8 cellular contexts compared by ENCODE assay signal in the genomic region with DNA sequence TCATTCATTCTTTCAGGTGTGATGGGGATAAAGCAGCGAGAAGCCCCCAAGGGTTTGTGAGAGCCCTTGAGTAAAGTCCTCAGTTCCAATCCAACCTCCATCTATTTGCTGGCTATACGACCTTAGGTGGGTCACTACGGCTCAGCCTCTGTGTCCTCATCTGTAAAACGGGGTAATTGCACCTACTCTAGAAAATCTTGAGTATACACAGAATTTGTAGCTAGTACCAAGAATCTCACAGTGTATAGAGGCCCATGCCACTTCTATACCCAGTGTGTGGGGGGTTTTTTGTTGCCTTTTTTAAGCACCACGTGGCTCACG. TPM values are rescaled to one million over a fixed set of nuclear protein-coding genes. Genes with fewer than 3 reads are reported as not detected.
DNase-seq lines count a peak whose midpoint lies in the region; ATAC-seq, FAIRE-seq and TF ChIP-seq lines count a peak whose summit lies in the region.

No MANE protein-coding gene starts in this region.

- peaks cover 32% of the 10 kb centered on the region for H3K79me2 ChIP-seq in HepG2 (ENCODE audit: insufficient read depth, low read length)

- no peaks in the 10 kb centered on the region for H3K9me3 ChIP-seq in HepG2 (ENCODE audit: low read length)

- H3K36me3 ChIP-seq in HepG2 (replicated peaks in 1 of 2; ENCODE audit: control insufficient read depth in 1 of 2, insufficient read depth in 2 of 2, low read length in 2 of 2) = no peaks in the 10 kb centered on the region

- CTCF ChIA-PET in activated CD8-positive, alpha-beta T cell treated with anti-CD3 and anti-CD28 coated beads, Interleukin-2, amount 10 ng/mL, durations not matched to agents 7 days and 5 days (lab: Charles Lee) = interaction anchor here (0.8 to 4.3 kb wide), 4 partner anchors 25 to 55 kb away, joined by 3 to 33 read pairs (median 4); a partner anchor contains a TSS
- CTCF ChIA-PET in HepG2 (lab: Yijun Ruan, JAX; ENCODE audit: low intra/inter-chr PET ratio, low total read pairs) = no interaction called here

- no peak for FAIRE-seq in HepG2 (lab: Jason Lieb, UNC)

- in situ Hi-C loops in HepG2 (cut with HindIII; ENCODE audit: extremely low pct_ligation_motif_present, low pct_unique_long_range_greater_than_20kb) = no loop called here

- H3K9ac ChIP-seq in HepG2 (ENCODE audit: insufficient read depth, low read depth, low read length) = peak overlapping the region; percentile 77

- H4K20me1 ChIP-seq in HepG2 (ENCODE audit: insufficient read depth, low read length) = no peaks in the 10 kb centered on the region

- no peak overlapping the region for H3K27ac ChIP-seq in HepG2 (ENCODE audit: extremely low read length, insufficient read depth, low read length)

- no peak for DNase-seq in activated naive CD4-positive, alpha-beta T cell treated with anti-CD3 and anti-CD28 coated beads, Interleukin-2, amount 50 U/mL, for 16 hours
- DNase-seq in activated CD8-positive, alpha-beta T cell treated with anti-CD3 and anti-CD28 coated beads, Interleukin-2, amount 10 ng/mL, durations not matched to agents 7 days and 5 days = no peak
- DNase-seq in HepG2 (ENCODE audit: low spot score) = no peak
- no peak for DNase-seq in type B pancreatic cell (ENCODE audit: extremely low spot score, unreplicated experiment)
- no peak for DNase-seq in NCI-H2029 (lab: John Stamatoyannopoulos, UW)
- no peak for DNase-seq in NCI-H1436 treated with DMSO at 0.1 percent for 48 hours (lab: John Stamatoyannopoulos, UW)
- DNase-seq in stimulated activated CD4-positive, alpha-beta T cell treated with anti-CD3 and anti-CD28 coated beads, Interleukin-4, amount 100 ng/mL, for 1 hour = no peak

- H3K4me3 Mint-ChIP-seq in activated naive CD4-positive, alpha-beta T cell treated with anti-CD3 and anti-CD28 coated beads, Interleukin-2, amount 50 U/mL, for 24 hours = peak overlapping the region; percentile 98
- H3K4me3 Mint-ChIP-seq in activated CD8-positive, alpha-beta T cell treated with anti-CD3 and anti-CD28 coated beads, Interleukin-2, amount 10 ng/mL, durations not matched to agents 7 days and 5 days = peak overlapping the region; percentile 89
- peak overlapping the region; percentile 95 for H3K4me3 Mint-ChIP-seq in type B pancreatic cell

- H3K4me2 ChIP-seq in HepG2 (ENCODE audit: low read depth, low read length) = peak overlapping the region; percentile 99

- peaks cover 34% of the 10 kb centered on the region for H3K4me1 Mint-ChIP-seq in activated naive CD4-positive, alpha-beta T cell treated with anti-CD3 and anti-CD28 coated beads, Interleukin-2, amount 50 U/mL, for 24 hours
- H3K4me1 Mint-ChIP-seq in activated CD8-positive, alpha-beta T cell treated with anti-CD3 and anti-CD28 coated beads, Interleukin-2, amount 10 ng/mL, durations not matched to agents 7 days and 5 days (ENCODE audit: low read depth) = peaks cover 45% of the 10 kb centered on the region
- H3K4me1 Mint-ChIP-seq in type B pancreatic cell (ENCODE audit: unreplicated experiment) = peaks cover 6% of the 10 kb centered on the region

- TF ChIP-seq EP300 in HepG2 (IDR thresholded peaks at IDR 0.05; ENCODE audit: low read depth in 2 of 2, low read length in 2 of 2) (no peak), HepG2 (CRISPR knock-in tag; IDR thresholded peaks at IDR 0.05; ENCODE audit: borderline replicate concordance) (no peak)

- no peaks in the 10 kb centered on the region for H3K27me3 Mint-ChIP-seq in activated naive CD4-positive, alpha-beta T cell treated with anti-CD3 and anti-CD28 coated beads, Interleukin-2, amount 50 U/mL, for 24 hours
- H3K27me3 Mint-ChIP-seq in activated CD8-positive, alpha-beta T cell treated with anti-CD3 and anti-CD28 coated beads, Interleukin-2, amount 10 ng/mL, durations not matched to agents 7 days and 5 days (ENCODE audit: low read depth) = no peaks in the 10 kb centered on the region
- no peaks in the 10 kb centered on the region for H3K27me3 Mint-ChIP-seq in type B pancreatic cell

- TF ChIP-seq CTCF in HepG2 (CRISPR knock-in tag; IDR thresholded peaks at IDR 0.05) (no peak), type B pancreatic cell (conservative IDR thresholded peaks at IDR 0.05) (no peak)

- 21% methylated on average over 6 of the region's 6 CpGs for WGBS in HepG2 (ENCODE audit: low lambda C conversion rate)

- no peak for TF ChIP-seq POLR2A in HepG2 (IDR thresholded peaks at IDR 0.05; ENCODE audit: insufficient read depth in 1 of 2, low read depth in 2 of 2, low read length in 2 of 2)

- H3K4me3 ChIP-seq in HepG2 (replicated peaks in 1 of 3; ENCODE audit: insufficient read depth in 1 of 3, low read depth in 2 of 3, low read length in 3 of 3) = peak overlapping the region; percentile 74 to 81 (median 80)

- BruUV-seq in HepG2 (replicated peaks; lab: Mats Ljungman, UMichigan) = no TSS peak

- H3K36me3 Mint-ChIP-seq in activated naive CD4-positive, alpha-beta T cell treated with anti-CD3 and anti-CD28 coated beads, Interleukin-2, amount 50 U/mL, for 24 hours = peaks cover 7% of the 10 kb centered on the region
- peaks cover 30% of the 10 kb centered on the region for H3K36me3 Mint-ChIP-seq in activated CD8-positive, alpha-beta T cell treated with anti-CD3 and anti-CD28 coated beads, Interleukin-2, amount 10 ng/mL, durations not matched to agents 7 days and 5 days (ENCODE audit: low read depth)
- no peaks in the 10 kb centered on the region for H3K36me3 Mint-ChIP-seq in type B pancreatic cell

- peak overlapping the region; percentile 90 for H3K27ac Mint-ChIP-seq in activated naive CD4-positive, alpha-beta T cell treated with anti-CD3 and anti-CD28 coated beads, Interleukin-2, amount 50 U/mL, for 24 hours
- peak overlapping the region; percentile 97 for H3K27ac Mint-ChIP-seq in activated CD8-positive, alpha-beta T cell treated with anti-CD3 and anti-CD28 coated beads, Interleukin-2, amount 10 ng/mL, durations not matched to agents 7 days and 5 days
- peak overlapping the region; percentile 58 for H3K27ac Mint-ChIP-seq in type B pancreatic cell

- H2AFZ ChIP-seq in HepG2 (ENCODE audit: low read length) = no peak overlapping the region

- intact Hi-C loops in HepG2 (cut with micrococcal nuclease; ENCODE audit: unreplicated experiment) = loop anchor here (2.0 kb wide), 1 partner anchor 56 kb away; no protein-coding TSS in a partner anchor

- H3K27me3 ChIP-seq in HepG2 (ENCODE audit: control insufficient read depth in 1 of 2, insufficient read depth in 2 of 2, low read length in 2 of 2) = no peaks in the 10 kb centered on the region; a peak in 1 of 5 replicates

- POLR2A ChIA-PET in activated CD8-positive, alpha-beta T cell treated with anti-CD3 and anti-CD28 coated beads, Interleukin-2, amount 10 ng/mL, durations not matched to agents 7 days and 5 days (lab: Charles Lee) = interaction anchor here (1.0 to 2.7 kb wide), 9 partner anchors 12 to 226 kb away, joined by 3 to 10 read pairs (median 6); a partner anchor contains a TSS
- POLR2A ChIA-PET in HepG2 (lab: Yijun Ruan, JAX) = interaction anchor here (1.3 to 1.8 kb wide), 3 partner anchors 11 to 185 kb away, joined by 4 to 11 read pairs (median 6); a partner anchor contains a TSS

- H3K9me3 Mint-ChIP-seq in activated naive CD4-positive, alpha-beta T cell treated with anti-CD3 and anti-CD28 coated beads, Interleukin-2, amount 50 U/mL, for 24 hours = no peaks in the 10 kb centered on the region
- H3K9me3 Mint-ChIP-seq in activated CD8-positive, alpha-beta T cell treated with anti-CD3 and anti-CD28 coated beads, Interleukin-2, amount 10 ng/mL, durations not matched to agents 7 days and 5 days (ENCODE audit: insufficient read depth) = no peaks in the 10 kb centered on the region
- no peaks in the 10 kb centered on the region for H3K9me3 Mint-ChIP-seq in type B pancreatic cell

- no peak for TF ChIP-seq RAD21 in HepG2 (CRISPR knock-in tag; IDR thresholded peaks at IDR 0.05)

- no peak for ATAC-seq in activated CD8-positive, alpha-beta T cell treated with anti-CD3 and anti-CD28 coated beads, Interleukin-2, amount 10 ng/mL, durations not matched to agents 7 days and 5 days
- ATAC-seq in HepG2 = peak; percentile 23

- H3K4me1 ChIP-seq in HepG2 (ENCODE audit: insufficient read depth, low read length) = peaks cover 53% of the 10 kb centered on the region

RNA-seq across cellular contexts. Expression of a gene that starts 0.4 kb away (rescaled TPM):
- total RNA-seq in activated CD8-positive, alpha-beta T cell treated with anti-CD3 and anti-CD28 coated beads, Interleukin-2, amount 10 ng/mL, durations not matched to agents 7 days and 5 days = 100 to 1,000 TPM; 408 to 412 TPM
- 71.3 and 91.1 TPM in 2 replicates for total RNA-seq in HepG2 (2016; rRNA removed; fragmentation: Illumina TruSeq; extraction: Trizol)
- total RNA-seq in HepG2 (2016; cell fraction: cytosol; rRNA removed; fragmentation: Illumina TruSeq; extraction: Trizol; ENCODE audit: low read depth) = 19.2 and 22.3 TPM in 2 replicates
- 56.4 and 79.8 TPM in 2 replicates for total RNA-seq in HepG2 (2016; cell fraction: insoluble cytoplasmic fraction; rRNA removed; fragmentation: Illumina TruSeq; extraction: Trizol)
- total RNA-seq in HepG2 (2016; cell fraction: membrane; rRNA removed; fragmentation: Illumina TruSeq; extraction: Trizol) = 22.8 and 25.9 TPM in 2 replicates
- total RNA-seq in HepG2 (2016; cell fraction: nucleus; rRNA removed; fragmentation: Illumina TruSeq; extraction: Trizol) = 75.7 and 86.8 TPM in 2 replicates
- polyA plus RNA-seq in HepG2 (2011; rRNA removed) = 24.5 and 31.2 TPM in 2 replicates
- 8.4 and 10.3 TPM in 2 replicates for polyA plus RNA-seq in HepG2 (2011; cell fraction: cytosol; rRNA removed)
- polyA plus RNA-seq in HepG2 (2011; cell fraction: nucleus; rRNA removed) = 93.5 and 117 TPM in 2 replicates
- polyA plus RNA-seq in HepG2 (2012) = 44.7 and 63.7 TPM in 2 replicates
- polyA plus RNA-seq in HepG2 (2016; cell fraction: cytosol; fragmentation: Illumina TruSeq; extraction: Trizol; ENCODE audit: low read depth) = 4.3 and 4.9 TPM in 2 replicates
- 51.8 and 69.6 TPM in 2 replicates for polyA plus RNA-seq in HepG2 (2016; cell fraction: insoluble cytoplasmic fraction; fragmentation: Illumina TruSeq; extraction: Trizol; ENCODE audit: low read depth)
- 11.8 and 13.3 TPM in 2 replicates for polyA plus RNA-seq in HepG2 (2016; cell fraction: membrane; fragmentation: Illumina TruSeq; extraction: Trizol; ENCODE audit: low read depth)
- polyA plus RNA-seq in HepG2 (2016; cell fraction: nucleus; fragmentation: Illumina TruSeq; extraction: Trizol; ENCODE audit: insufficient read depth, low read depth) = 227 and 231 TPM in 2 replicates
- 52.1 and 125 TPM in 2 replicates for polyA minus RNA-seq in HepG2 (2011; rRNA and poly(A)+ RNA removed; ENCODE audit: low replicate concordance)
- polyA minus RNA-seq in HepG2 (2011; cell fraction: cytosol; rRNA and poly(A)+ RNA removed) = 28.0 and 28.5 TPM in 2 replicates
- polyA minus RNA-seq in HepG2 (2011; cell fraction: nucleus; rRNA and poly(A)+ RNA removed) = 40.2 and 40.9 TPM in 2 replicates
- 85.0 and 167 TPM in 2 replicates for total RNA-seq in type B pancreatic cell (ENCODE audit: low replicate concordance)

RNA-seq across cellular contexts. Expression of a gene that starts 36.0 kb away (rescaled TPM):
- total RNA-seq in activated CD8-positive, alpha-beta T cell treated with anti-CD3 and anti-CD28 coated beads, Interleukin-2, amount 10 ng/mL, durations not matched to agents 7 days and 5 days = 1 to 10 TPM; 3.5 to 3.8 TPM
- total RNA-seq in HepG2 (2016; rRNA removed; fragmentation: Illumina TruSeq; extraction: Trizol) (0.93 and 1.3 TPM in 2 replicates), type B pancreatic cell (ENCODE audit: low replicate concordance) (8.0 and 23.3 TPM in 2 replicates)
- total RNA-seq in HepG2 (2016; cell fraction: cytosol; rRNA removed; fragmentation: Illumina TruSeq; extraction: Trizol; ENCODE audit: low read depth) = 0.26 and 0.51 TPM in 2 replicates
- total RNA-seq in HepG2 (2016; cell fraction: insoluble cytoplasmic fraction; rRNA removed; fragmentation: Illumina TruSeq; extraction: Trizol) = 0.77 and 1.4 TPM in 2 replicates
- 1.2 and 1.4 TPM in 2 replicates for total RNA-seq in HepG2 (2016; cell fraction: membrane; rRNA removed; fragmentation: Illumina TruSeq; extraction: Trizol)
- 0.66 and 1.0 TPM in 2 replicates for total RNA-seq in HepG2 (2016; cell fraction: nucleus; rRNA removed; fragmentation: Illumina TruSeq; extraction: Trizol)
- 0.91 and 1.2 TPM in 2 replicates for polyA plus RNA-seq in HepG2 (2011; rRNA removed)
- polyA plus RNA-seq in HepG2 (2011; cell fraction: cytosol; rRNA removed) = 1.1 and 1.2 TPM in 2 replicates
- polyA plus RNA-seq in HepG2 (2011; cell fraction: nucleus; rRNA removed) = 0.51 and 0.69 TPM in 2 replicates
- 0.59 and 0.71 TPM in 2 replicates for polyA plus RNA-seq in HepG2 (2012)
- polyA plus RNA-seq in HepG2 (2016; cell fraction: cytosol; fragmentation: Illumina TruSeq; extraction: Trizol; ENCODE audit: low read depth) = 0.19 and 0.20 TPM in 2 replicates
- polyA plus RNA-seq in HepG2 (2016; cell fraction: insoluble cytoplasmic fraction; fragmentation: Illumina TruSeq; extraction: Trizol; ENCODE audit: low read depth) = 0.53 and 0.66 TPM in 2 replicates
- 0.55 and 0.86 TPM in 2 replicates for polyA plus RNA-seq in HepG2 (2016; cell fraction: membrane; fragmentation: Illumina TruSeq; extraction: Trizol; ENCODE audit: low read depth)
- 1.1 and 1.4 TPM in 2 replicates for polyA plus RNA-seq in HepG2 (2016; cell fraction: nucleus; fragmentation: Illumina TruSeq; extraction: Trizol; ENCODE audit: insufficient read depth, low read depth)
- polyA minus RNA-seq in HepG2 (2011; rRNA and poly(A)+ RNA removed; ENCODE audit: low replicate concordance) = 10.2 and 10.5 TPM in 2 replicates
- 2.3 and 2.4 TPM in 2 replicates for polyA minus RNA-seq in HepG2 (2011; cell fraction: cytosol; rRNA and poly(A)+ RNA removed)
- 0.77 and 0.99 TPM in 2 replicates for polyA minus RNA-seq in HepG2 (2011; cell fraction: nucleus; rRNA and poly(A)+ RNA removed)

RNA-seq across cellular contexts. Expression of a gene that starts 56.9 kb away (rescaled TPM):
- total RNA-seq in activated CD8-positive, alpha-beta T cell treated with anti-CD3 and anti-CD28 coated beads, Interleukin-2, amount 10 ng/mL, durations not matched to agents 7 days and 5 days = 10 to 100 TPM; 85.9 to 87.0 TPM
- total RNA-seq in HepG2 (2016; rRNA removed; fragmentation: Illumina TruSeq; extraction: Trizol) = 36.7 and 40.6 TPM in 2 replicates
- 27.9 and 28.7 TPM in 2 replicates for total RNA-seq in HepG2 (2016; cell fraction: cytosol; rRNA removed; fragmentation: Illumina TruSeq; extraction: Trizol; ENCODE audit: low read depth)
- total RNA-seq in HepG2 (2016; cell fraction: insoluble cytoplasmic fraction; rRNA removed; fragmentation: Illumina TruSeq; extraction: Trizol) = 31.8 and 42.1 TPM in 2 replicates
- total RNA-seq in HepG2 (2016; cell fraction: membrane; rRNA removed; fragmentation: Illumina TruSeq; extraction: Trizol) = 31.0 and 33.7 TPM in 2 replicates
- 19.4 and 26.7 TPM in 2 replicates for total RNA-seq in HepG2 (2016; cell fraction: nucleus; rRNA removed; fragmentation: Illumina TruSeq; extraction: Trizol)
- polyA plus RNA-seq in HepG2 (2011; rRNA removed) = 42.5 and 45.4 TPM in 2 replicates
- polyA plus RNA-seq in HepG2 (2011; cell fraction: cytosol; rRNA removed) = 43.4 and 60.6 TPM in 2 replicates
- 90.6 and 101 TPM in 2 replicates for polyA plus RNA-seq in HepG2 (2011; cell fraction: nucleus; rRNA removed)
- polyA plus RNA-seq in HepG2 (2012) = 32.0 and 46.2 TPM in 2 replicates
- 69.8 and 81.5 TPM in 2 replicates for polyA plus RNA-seq in HepG2 (2016; cell fraction: cytosol; fragmentation: Illumina TruSeq; extraction: Trizol; ENCODE audit: low read depth)
- 76.0 and 88.0 TPM in 2 replicates for polyA plus RNA-seq in HepG2 (2016; cell fraction: insoluble cytoplasmic fraction; fragmentation: Illumina TruSeq; extraction: Trizol; ENCODE audit: low read depth)
- polyA plus RNA-seq in HepG2 (2016; cell fraction: membrane; fragmentation: Illumina TruSeq; extraction: Trizol; ENCODE audit: low read depth) = 72.3 and 74.6 TPM in 2 replicates
- polyA plus RNA-seq in HepG2 (2016; cell fraction: nucleus; fragmentation: Illumina TruSeq; extraction: Trizol; ENCODE audit: insufficient read depth, low read depth) = 80.4 and 81.9 TPM in 2 replicates
- 34.7 and 41.5 TPM in 2 replicates for polyA minus RNA-seq in HepG2 (2011; rRNA and poly(A)+ RNA removed; ENCODE audit: low replicate concordance)
- polyA minus RNA-seq in HepG2 (2011; cell fraction: cytosol; rRNA and poly(A)+ RNA removed) = 14.2 and 20.8 TPM in 2 replicates
- 15.0 and 15.5 TPM in 2 replicates for polyA minus RNA-seq in HepG2 (2011; cell fraction: nucleus; rRNA and poly(A)+ RNA removed)
- 67.3 and 68.0 TPM in 2 replicates for total RNA-seq in type B pancreatic cell (ENCODE audit: low replicate concordance)
